ENCODE assay signal across 27 cellular contexts in the genomic region with DNA sequence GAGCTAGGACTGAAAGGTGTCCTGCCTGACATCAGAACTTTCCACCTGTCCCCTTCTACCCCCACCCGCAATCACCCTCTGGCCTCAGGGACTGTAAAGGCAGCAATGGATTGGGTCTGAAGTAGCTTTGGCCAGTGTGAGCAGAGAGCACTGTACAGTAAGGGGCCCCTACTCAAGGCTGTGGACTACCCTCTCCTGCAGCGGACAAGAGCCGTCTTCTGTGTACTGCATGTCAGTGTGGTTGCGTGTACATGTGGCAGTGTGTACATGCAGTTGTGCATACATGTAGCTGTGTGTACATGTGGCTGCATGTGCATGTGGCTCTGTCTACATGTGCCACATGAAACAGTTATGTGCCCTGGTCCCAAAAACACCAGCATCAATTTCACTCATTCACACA.
DNase-seq lines count a peak whose midpoint lies in the region; ATAC-seq, FAIRE-seq and TF ChIP-seq lines count a peak whose summit lies in the region.
"Had no signal": no experiment of that assay in that cellular context is flagged by ENCODE, and none has a peak within 500 bp of the region (broad histone marks: within the 10 kb centered on the region; RNA-seq: fewer than 3 reads in every experiment).

No MANE protein-coding gene starts in this region.

- H3K36me3 ChIP-seq in HepG2 (replicated peaks in 1 of 2; ENCODE audit: control insufficient read depth in 1 of 2, insufficient read depth in 2 of 2, low read length in 2 of 2), result no peaks in the 10 kb centered on the region
- H3K36me3 ChIP-seq: BE2C, Peyer's patch had no signal

- 90% methylated on average over 2 of the region's 4 CpGs for whole genome bisulfite sequencing in HepG2 (ENCODE audit: low lambda C conversion rate)

- H3K27me3 ChIP-seq in HepG2 (ENCODE audit: control insufficient read depth in 1 of 2, insufficient read depth in 2 of 2, low read length in 2 of 2), result peaks cover 0 to 26% of the 10 kb centered on the region in 2 experiments; a peak in 2 of 5 replicates
- H3K27me3 ChIP-seq: BE2C, Peyer's patch had no signal

- no peaks in the 10 kb centered on the region for H3K36me3 Mint-ChIP-seq in natural killer cell treated with Interleukin-12 subunit alpha and Interleukin-12 subunit beta and Interleukin-15 and Interleukin-18, amount 100 ng/mL, for 72 hours
- no peaks in the 10 kb centered on the region for H3K36me3 Mint-ChIP-seq in natural killer cell
- H3K36me3 Mint-ChIP-seq in stimulated activated effector memory CD8-positive, alpha-beta T cell treated with anti-CD3 and anti-CD28 coated beads, Interleukin-12 subunit alpha, Interleukin-12 subunit beta, amount 100 ng/mL, for 72 hours, result no peaks in the 10 kb centered on the region
- H3K36me3 Mint-ChIP-seq: IgD-negative memory B cell had no signal

- peak; percentile 50 for DNase-seq in natural killer cell treated with Interleukin-12 subunit alpha and Interleukin-12 subunit beta and Interleukin-15 and Interleukin-18, amount 100 ng/mL, for 72 hours (ENCODE audit: low spot score)
- no peak for DNase-seq in natural killer cell
- DNase-seq in HepG2 (ENCODE audit: low spot score), result no peak
- no peak for DNase-seq in stimulated activated effector memory CD8-positive, alpha-beta T cell treated with anti-CD3 and anti-CD28 coated beads, Interleukin-12 subunit alpha, Interleukin-12 subunit beta, amount 100 ng/mL, for 72 hours (ENCODE audit: low spot score in 2 of 2)
- DNase-seq in HuH-7 (ENCODE audit: low spot score), result no peak
- no peak for DNase-seq in OCI-M1 (lab: John Stamatoyannopoulos, UW)
- DNase-seq in activated CD4-positive, alpha-beta T cell treated with anti-CD3 and anti-CD28 coated beads, Interleukin-2, amount 50 U/mL, for 48 hours, result no peak
- DNase-seq: BE2C; CD4-positive, alpha-beta T cell; COR-L47; DMS79; Karpas-422; MV-4-11; NCI-H1105 treated with DMSO at 0.1 percent for 48 hours; NCI-H1694; NCI-H2081; NCI-H2171; NCI-H345; NCI-H524; NCI-H774; NK-92 treated with Interleukin-12 subunit alpha and Interleukin-12 subunit beta, amount 100 ng/mL, for 24 hours had no signal

- H3K4me1 Mint-ChIP-seq in natural killer cell treated with Interleukin-12 subunit alpha and Interleukin-12 subunit beta and Interleukin-15 and Interleukin-18, amount 100 ng/mL, for 72 hours (ENCODE audit: low read depth in 2 of 2), result no peaks in the 10 kb centered on the region
- no peaks in the 10 kb centered on the region for H3K4me1 Mint-ChIP-seq in natural killer cell
- H3K4me1 Mint-ChIP-seq in stimulated activated effector memory CD8-positive, alpha-beta T cell treated with anti-CD3 and anti-CD28 coated beads, Interleukin-12 subunit alpha, Interleukin-12 subunit beta, amount 100 ng/mL, for 72 hours, result no peaks in the 10 kb centered on the region
- H3K4me1 Mint-ChIP-seq: IgD-negative memory B cell had no signal

- H3K4me1 ChIP-seq in HepG2 (ENCODE audit: insufficient read depth, low read length), result no peaks in the 10 kb centered on the region
- H3K4me1 ChIP-seq: BE2C, Peyer's patch had no signal

- H3K4me3 ChIP-seq in HepG2 (replicated peaks in 1 of 3; ENCODE audit: insufficient read depth in 1 of 3, low read depth in 2 of 3, low read length in 3 of 3), result no peak overlapping the region
- H3K4me3 ChIP-seq: A549, Peyer's patch had no signal

- POLR2A ChIA-PET in HepG2 (lab: Yijun Ruan, JAX), result no interaction called here

- no peak for ATAC-seq in natural killer cell treated with Interleukin-12 subunit alpha and Interleukin-12 subunit beta and Interleukin-15 and Interleukin-18, amount 100 ng/mL, for 72 hours
- ATAC-seq in natural killer cell (no peak), HepG2 (no peak)
- peak; percentile 27 for ATAC-seq in stimulated activated effector memory CD8-positive, alpha-beta T cell treated with anti-CD3 and anti-CD28 coated beads, Interleukin-12 subunit alpha, Interleukin-12 subunit beta, amount 100 ng/mL, for 72 hours
- ATAC-seq: A549 had no signal

- intact Hi-C loops in natural killer cell (cut with micrococcal nuclease), result no loop called here
- intact Hi-C loops in HepG2 (cut with micrococcal nuclease; ENCODE audit: unreplicated experiment), result no loop called here

- no peak for FAIRE-seq in HepG2 (lab: Jason Lieb, UNC)
- FAIRE-seq: A549, GM19239, H54, HTR-8/SVneo had no signal

- no peaks in the 10 kb centered on the region for H4K20me1 ChIP-seq in HepG2 (ENCODE audit: insufficient read depth, low read length)

- TF ChIP-seq RAD21 in HepG2 (CRISPR knock-in tag; IDR thresholded peaks at IDR 0.05), result no peak

- no peak overlapping the region for H3K9ac ChIP-seq in HepG2 (ENCODE audit: insufficient read depth, low read depth, low read length)

- no peak overlapping the region for H3K27ac ChIP-seq in HepG2 (ENCODE audit: extremely low read length, insufficient read depth, low read length)
- H3K27ac ChIP-seq: A549, Peyer's patch had no signal

- CTCF ChIA-PET in HepG2 (lab: Yijun Ruan, JAX; ENCODE audit: low intra/inter-chr PET ratio, low total read pairs), result no interaction called here

- H3K79me2 ChIP-seq in HepG2 (ENCODE audit: insufficient read depth, low read length), result no peaks in the 10 kb centered on the region

- no peak overlapping the region for H2AFZ ChIP-seq in HepG2 (ENCODE audit: low read length)

- TF ChIP-seq CTCF in natural killer cell (IDR thresholded peaks at IDR 0.05), result no peak
- no peak for TF ChIP-seq CTCF in HepG2 (CRISPR knock-in tag; IDR thresholded peaks at IDR 0.05)

- no peak overlapping the region for H3K4me2 ChIP-seq in HepG2 (ENCODE audit: low read depth, low read length)
- H3K4me2 ChIP-seq: A549 had no signal

- H3K9me3 Mint-ChIP-seq in natural killer cell treated with Interleukin-12 subunit alpha and Interleukin-12 subunit beta and Interleukin-15 and Interleukin-18, amount 100 ng/mL, for 72 hours, result no peaks in the 10 kb centered on the region
- no peaks in the 10 kb centered on the region for H3K9me3 Mint-ChIP-seq in natural killer cell
- H3K9me3 Mint-ChIP-seq in stimulated activated effector memory CD8-positive, alpha-beta T cell treated with anti-CD3 and anti-CD28 coated beads, Interleukin-12 subunit alpha, Interleukin-12 subunit beta, amount 100 ng/mL, for 72 hours, result no peaks in the 10 kb centered on the region

- H3K4me3 Mint-ChIP-seq in natural killer cell treated with Interleukin-12 subunit alpha and Interleukin-12 subunit beta and Interleukin-15 and Interleukin-18, amount 100 ng/mL, for 72 hours, result no peak overlapping the region
- no peak overlapping the region for H3K4me3 Mint-ChIP-seq in natural killer cell
- no peak overlapping the region for H3K4me3 Mint-ChIP-seq in stimulated activated effector memory CD8-positive, alpha-beta T cell treated with anti-CD3 and anti-CD28 coated beads, Interleukin-12 subunit alpha, Interleukin-12 subunit beta, amount 100 ng/mL, for 72 hours
- H3K4me3 Mint-ChIP-seq: CD4-positive, alpha-beta T cell; IgD-negative memory B cell had no signal

- in situ Hi-C loops in HepG2 (cut with HindIII; ENCODE audit: extremely low pct_ligation_motif_present, low pct_unique_long_range_greater_than_20kb), result no loop called here

- no peak overlapping the region for H3K27ac Mint-ChIP-seq in natural killer cell treated with Interleukin-12 subunit alpha and Interleukin-12 subunit beta and Interleukin-15 and Interleukin-18, amount 100 ng/mL, for 72 hours
- no peak overlapping the region for H3K27ac Mint-ChIP-seq in natural killer cell
- no peak overlapping the region for H3K27ac Mint-ChIP-seq in stimulated activated effector memory CD8-positive, alpha-beta T cell treated with anti-CD3 and anti-CD28 coated beads, Interleukin-12 subunit alpha, Interleukin-12 subunit beta, amount 100 ng/mL, for 72 hours
- H3K27ac Mint-ChIP-seq: CD4-positive, alpha-beta T cell; IgD-negative memory B cell had no signal

- TF ChIP-seq EP300 in HepG2 (IDR thresholded peaks at IDR 0.05; ENCODE audit: low read depth in 2 of 2, low read length in 2 of 2) (no peak), HepG2 (CRISPR knock-in tag; IDR thresholded peaks at IDR 0.05; ENCODE audit: borderline replicate concordance) (no peak)

- TF ChIP-seq POLR2A in HepG2 (IDR thresholded peaks at IDR 0.05; ENCODE audit: insufficient read depth in 1 of 2, low read depth in 2 of 2, low read length in 2 of 2), result no peak

- no peaks in the 10 kb centered on the region for H3K9me3 ChIP-seq in HepG2 (ENCODE audit: low read length)
- H3K9me3 ChIP-seq: A549, BE2C, Peyer's patch had no signal

- no TSS peak for BruUV-seq in HepG2 (replicated peaks; lab: Mats Ljungman, UMichigan)

- H3K27me3 Mint-ChIP-seq in natural killer cell treated with Interleukin-12 subunit alpha and Interleukin-12 subunit beta and Interleukin-15 and Interleukin-18, amount 100 ng/mL, for 72 hours, result peaks cover 9 to 29% of the 10 kb centered on the region in 2 donors
- peaks cover 10 to 20% of the 10 kb centered on the region in 2 donors for H3K27me3 Mint-ChIP-seq in natural killer cell (ENCODE audit: low read depth in 2 of 2)

TF ChIP-seq in HepG2, 621 proteins besides CTCF, POLR2A, EP300 and RAD21 (continues in another document):
- peak; percentile 38; the same call in 1 of the 2 replicates for TF ChIP-seq MNT (IDR thresholded peaks at IDR 0.05)
